26 cellular contexts compared by ENCODE assay signal in the genomic region with DNA sequence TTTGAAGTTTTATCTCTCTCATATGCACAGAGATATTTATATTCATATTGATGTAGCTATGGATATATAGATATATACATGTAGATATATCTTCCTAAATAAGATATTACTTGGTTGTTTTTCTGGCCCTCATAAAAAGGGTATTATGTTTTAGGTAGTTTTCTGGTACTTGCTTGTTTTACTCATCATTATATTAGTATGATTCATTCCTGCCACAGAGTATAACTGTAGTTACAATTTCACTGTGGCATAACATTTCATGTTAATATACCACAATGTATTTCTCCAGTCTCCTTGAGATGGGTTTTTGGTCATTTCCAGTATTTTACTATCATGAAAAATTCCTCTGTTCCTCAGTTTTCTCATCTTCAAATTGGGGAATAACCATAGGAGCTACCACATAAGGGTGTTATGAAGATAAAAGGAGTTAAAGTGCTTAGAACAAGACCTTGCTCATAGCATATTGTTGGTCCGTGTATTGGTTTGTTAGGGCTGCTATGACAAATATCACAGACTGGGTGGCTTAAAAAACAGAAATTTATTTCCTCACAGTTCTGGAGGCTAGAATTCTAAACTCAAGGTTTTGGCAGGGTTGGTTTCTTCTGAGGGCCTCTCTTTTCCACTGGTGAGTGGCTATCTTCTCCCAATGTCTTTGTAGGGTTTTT.
A peak's percentile ranks its signal among the peaks of the same experiment; 100 is the strongest.
DNase-seq lines count a peak whose midpoint lies in the region; ATAC-seq and TF ChIP-seq lines count a peak whose summit lies in the region.
"Had no signal": no experiment of that assay in that cellular context is flagged by ENCODE, and none has a peak within 500 bp of the region (broad histone marks: within the 10 kb centered on the region; RNA-seq: fewer than 3 reads in every experiment).

No MANE protein-coding gene starts in this region.

- no TSS peak for BruUV-seq in PC-3 (replicated peaks; lab: Mats Ljungman, UMichigan)

- no peak for DNase-seq in activated CD8-positive, alpha-beta memory T cell treated with anti-CD3 and anti-CD28 coated beads, Interleukin-2, amount 10 ng/mL, durations not matched to agents 7 days and 5 days
- DNase-seq in activated CD8-positive, alpha-beta memory T cell treated with anti-CD3 and anti-CD28 coated beads, Interleukin-2, amount 50 U/mL, for 48 hours: no peak
- DNase-seq in PC-3 (peak; percentile 25), foreskin keratinocyte (no peak), left lung (no peak), HAP-1 (ENCODE audit: low spot score in 2 of 2) (no peak)
- DNase-seq in activated CD4-positive, CD25-positive, alpha-beta regulatory T cell (lab: John Stamatoyannopoulos, UW): no peak
- DNase-seq: activated CD4-positive, alpha-beta T cell treated with anti-CD3 and anti-CD28 coated beads, Interleukin-2, amount 10 ng/mL, durations not matched to agents 7 days and 5 days; activated naive CD4-positive, alpha-beta T cell; aorta; kidney; NCI-H1048; NCI-H1694 treated with DMSO at 0.1 percent for 48 hours; NCI-H524 treated with DMSO at 0.1 percent for 48 hours; NK-92 treated with Interleukin-12 subunit alpha and Interleukin-12 subunit beta, amount 100 ng/mL, for 24 hours; SJCRH30; stimulated activated naive B cell treated with anti-CD40 and anti-IgM and Interleukin-4, amounts not matched to agents 10 μg/mL and 1 μg/mL and 100 μg/mL, for 72 hours had no signal

- no peaks in the 10 kb centered on the region for H3F3A ChIP-seq in PC-3 (ENCODE audit: low read length, unreplicated experiment)

- POLR2A ChIA-PET in HEK293 (lab: Yijun Ruan, JAX) (no interaction called here), PC-3 (lab: Charles Lee; ENCODE audit: unreplicated experiment) (no interaction called here)

- ATAC-seq in activated CD8-positive, alpha-beta memory T cell treated with anti-CD3 and anti-CD28 coated beads, Interleukin-2, amount 10 ng/mL, durations not matched to agents 7 days and 5 days: peak; percentile 42
- ATAC-seq in PC-3 (peak; percentile 91), foreskin keratinocyte (no peak), left lung (no peak)
- ATAC-seq: HepG2, Panc1 had no signal

- no peak for TF ChIP-seq CTCF in HEK293 (tag by site-specific recombination; IDR thresholded peaks at IDR 0.05)
- TF ChIP-seq CTCF in PC-3 (conservative IDR thresholded peaks at IDR 0.05; ENCODE audit: low read depth, low read length): no peak
- no peak for TF ChIP-seq CTCF in foreskin keratinocyte (conservative IDR thresholded peaks at IDR 0.05)
- no peak for TF ChIP-seq CTCF in left lung (IDR thresholded peaks at IDR 0.05)

- no peak overlapping the region for H3K4me3 Mint-ChIP-seq in activated CD8-positive, alpha-beta memory T cell treated with anti-CD3 and anti-CD28 coated beads, Interleukin-2, amount 10 ng/mL, durations not matched to agents 7 days and 5 days
- H3K4me3 Mint-ChIP-seq: activated CD4-positive, alpha-beta T cell treated with anti-CD3 and anti-CD28 coated beads, Interleukin-2, amount 10 ng/mL, durations not matched to agents 7 days and 5 days; dendritic cell treated with granulocyte-macrophage colony-stimulating factor and Interleukin-4, amounts not matched to agents 40 ng/mL and 50 ng/mL, for 4 days; neural crest cell; stimulated activated naive B cell treated with anti-CD40 and anti-IgM and Interleukin-4, amounts not matched to agents 10 μg/mL and 1 μg/mL and 100 μg/mL, for 72 hours had no signal

- no peaks in the 10 kb centered on the region for H3K9me3 Mint-ChIP-seq in activated CD8-positive, alpha-beta memory T cell treated with anti-CD3 and anti-CD28 coated beads, Interleukin-2, amount 10 ng/mL, durations not matched to agents 7 days and 5 days (ENCODE audit: low read depth)
- H3K9me3 Mint-ChIP-seq: activated CD4-positive, alpha-beta T cell treated with anti-CD3 and anti-CD28 coated beads, Interleukin-2, amount 10 ng/mL, durations not matched to agents 7 days and 5 days; dendritic cell treated with granulocyte-macrophage colony-stimulating factor and Interleukin-4, amounts not matched to agents 40 ng/mL and 50 ng/mL, for 4 days; stimulated activated naive B cell treated with anti-CD40 and anti-IgM and Interleukin-4, amounts not matched to agents 10 μg/mL and 1 μg/mL and 100 μg/mL, for 72 hours had no signal

- CTCF ChIA-PET in activated CD8-positive, alpha-beta memory T cell treated with anti-CD3 and anti-CD28 coated beads, Interleukin-2, amount 10 ng/mL, durations not matched to agents 7 days and 5 days (lab: Charles Lee): interaction anchor here (3.5 kb wide), 1 partner anchor 13 kb away, joined by 11 read pairs; no protein-coding TSS in a partner anchor
- CTCF ChIA-PET in HEK293 (lab: Yijun Ruan, JAX) (interaction anchor here (0.6 to 1.6 kb wide), 5 partner anchors 12 to 21 kb away, joined by 3 to 6 read pairs (median 4); no protein-coding TSS in a partner anchor), PC-3 (lab: Charles Lee) (interaction anchor here (0.6 kb wide), 1 partner anchor 14 kb away, joined by 4 read pairs; no protein-coding TSS in a partner anchor)

- no peaks in the 10 kb centered on the region for H4K20me1 ChIP-seq in PC-3 (ENCODE audit: low read length)

- H3K9me3 ChIP-seq in HEK293 (ENCODE audit: control insufficient read depth, insufficient read depth, low read depth, low read length): no peaks in the 10 kb centered on the region
- H3K9me3 ChIP-seq in PC-3 (ENCODE audit: low read length): no peaks in the 10 kb centered on the region
- no peaks in the 10 kb centered on the region for H3K9me3 ChIP-seq in left lung
- H3K9me3 ChIP-seq in HAP-1: no peaks in the 10 kb centered on the region
- H3K9me3 ChIP-seq: right atrium auricular region, SJCRH30, thoracic aorta, vagina had no signal

- H3K9ac ChIP-seq in PC-3 (ENCODE audit: low read length): no peak overlapping the region
- H3K9ac ChIP-seq: parathyroid adenoma had no signal

- peak overlapping the region; percentile 43 for H3K27ac Mint-ChIP-seq in activated CD8-positive, alpha-beta memory T cell treated with anti-CD3 and anti-CD28 coated beads, Interleukin-2, amount 10 ng/mL, durations not matched to agents 7 days and 5 days
- H3K27ac Mint-ChIP-seq: activated CD4-positive, alpha-beta T cell treated with anti-CD3 and anti-CD28 coated beads, Interleukin-2, amount 10 ng/mL, durations not matched to agents 7 days and 5 days; dendritic cell treated with granulocyte-macrophage colony-stimulating factor and Interleukin-4, amounts not matched to agents 40 ng/mL and 50 ng/mL, for 4 days; stimulated activated naive B cell treated with anti-CD40 and anti-IgM and Interleukin-4, amounts not matched to agents 10 μg/mL and 1 μg/mL and 100 μg/mL, for 72 hours had no signal

- peaks cover 8% of the 10 kb centered on the region for H3K36me3 Mint-ChIP-seq in activated CD8-positive, alpha-beta memory T cell treated with anti-CD3 and anti-CD28 coated beads, Interleukin-2, amount 10 ng/mL, durations not matched to agents 7 days and 5 days
- H3K36me3 Mint-ChIP-seq: stimulated activated naive B cell treated with anti-CD40 and anti-IgM and Interleukin-4, amounts not matched to agents 10 μg/mL and 1 μg/mL and 100 μg/mL, for 72 hours had no signal

- peak overlapping the region; percentile 44 for H3K4me2 ChIP-seq in PC-3 (ENCODE audit: low read length)

- H3K27me3 Mint-ChIP-seq in activated CD8-positive, alpha-beta memory T cell treated with anti-CD3 and anti-CD28 coated beads, Interleukin-2, amount 10 ng/mL, durations not matched to agents 7 days and 5 days: no peaks in the 10 kb centered on the region
- H3K27me3 Mint-ChIP-seq: activated CD4-positive, alpha-beta T cell treated with anti-CD3 and anti-CD28 coated beads, Interleukin-2, amount 10 ng/mL, durations not matched to agents 7 days and 5 days; dendritic cell treated with granulocyte-macrophage colony-stimulating factor and Interleukin-4, amounts not matched to agents 40 ng/mL and 50 ng/mL, for 4 days; stimulated activated naive B cell treated with anti-CD40 and anti-IgM and Interleukin-4, amounts not matched to agents 10 μg/mL and 1 μg/mL and 100 μg/mL, for 72 hours had no signal

- peaks cover 18% of the 10 kb centered on the region for H3K4me1 Mint-ChIP-seq in activated CD8-positive, alpha-beta memory T cell treated with anti-CD3 and anti-CD28 coated beads, Interleukin-2, amount 10 ng/mL, durations not matched to agents 7 days and 5 days
- H3K4me1 Mint-ChIP-seq: neural crest cell had no signal

- H3K4me1 ChIP-seq in HEK293 (ENCODE audit: control insufficient read depth, insufficient read depth, low read length) (no peaks in the 10 kb centered on the region), PC-3 (ENCODE audit: insufficient read depth, low read length) (peaks cover 12% of the 10 kb centered on the region), foreskin keratinocyte (peaks cover 3% of the 10 kb centered on the region), left lung (no peaks in the 10 kb centered on the region), HAP-1 (no peaks in the 10 kb centered on the region)
- H3K4me1 ChIP-seq: parathyroid adenoma, right atrium auricular region, SJCRH30, vagina had no signal

- H3K79me2 ChIP-seq in PC-3 (ENCODE audit: low read length): no peaks in the 10 kb centered on the region
- H3K79me2 ChIP-seq: parathyroid adenoma had no signal

- in situ Hi-C loops in HAP-1 (cut with MboI; ENCODE audit: low sequenced_read_pairs): loop anchor here (25.0 kb wide), 1 partner anchor 420 kb away; no protein-coding TSS in a partner anchor

- intact Hi-C loops in PC-3 (cut with micrococcal nuclease) (no loop called here), left lung (cut with DNase I) (no loop called here)

- no peak overlapping the region for H2AFZ ChIP-seq in PC-3 (ENCODE audit: low read length)
- H2AFZ ChIP-seq: parathyroid adenoma had no signal

- H3K27me3 ChIP-seq in PC-3 (ENCODE audit: low read length) (no peaks in the 10 kb centered on the region), foreskin keratinocyte (no peaks in the 10 kb centered on the region), left lung (peaks cover 0 to 2% of the 10 kb centered on the region in 2 donors), HAP-1 (ENCODE audit: low read depth) (no peaks in the 10 kb centered on the region)
- H3K27me3 ChIP-seq: right atrium auricular region, SJCRH30, vagina had no signal

- H3K4me3 ChIP-seq in HEK293 (ENCODE audit: low read depth, low read length) (no peak overlapping the region), PC-3 (ENCODE audit: low read length) (no peak overlapping the region), left lung (no peak overlapping the region), HAP-1 (no peak overlapping the region)
- H3K4me3 ChIP-seq: right atrium auricular region, SJCRH30, thoracic aorta, vagina had no signal

- H3K9me2 ChIP-seq in PC-3 (replicated peaks; ENCODE audit: low read length): no peaks in the 10 kb centered on the region

- H3K36me3 ChIP-seq in HEK293 (ENCODE audit: control insufficient read depth in 2 of 2, insufficient read depth in 1 of 2, low read length in 2 of 2) (peaks cover 0 to 3% of the 10 kb centered on the region in 2 experiments; a peak in 1 of 3 replicates), PC-3 (ENCODE audit: low read depth, low read length) (no peaks in the 10 kb centered on the region; the same call in 1 of the 2 replicates), left lung (no peaks in the 10 kb centered on the region), HAP-1 (replicated peaks) (no peaks in the 10 kb centered on the region)
- H3K36me3 ChIP-seq: right atrium auricular region, SJCRH30, thoracic aorta, vagina had no signal

- no peak overlapping the region for H3K27ac ChIP-seq in HEK293 (ENCODE audit: extremely low read depth, low read depth, low read length)
- 0 out of 2 replicates have a peak overlapping the region, but pooled peaks have one; percentile 25 for H3K27ac ChIP-seq in PC-3 (ENCODE audit: low read length)
- peak overlapping the region; percentile 11 for H3K27ac ChIP-seq in foreskin keratinocyte
- no peak overlapping the region for H3K27ac ChIP-seq in left lung
- H3K27ac ChIP-seq: parathyroid adenoma, right atrium auricular region, SJCRH30, thoracic aorta, vagina had no signal

Comparison
In these comparisons a context has a peak if more than half of its experiments do, and no peak if none do; other contexts are left out.
1. ATAC-seq: peak in activated CD8-positive, alpha-beta memory T cell treated with anti-CD3 and anti-CD28 coated beads, Interleukin-2, amount 10 ng/mL, durations not matched to agents 7 days and 5 days (single experiment) and PC-3 (single experiment); none in foreskin keratinocyte (single experiment) and left lung (single experiment).
2. H3K27ac ChIP-seq: peak in PC-3 (single experiment) and foreskin keratinocyte (single experiment); none in HEK293 (single experiment) and left lung (0 of 2).